Comparison of ENCODE assay signal across 10 cellular contexts in the genomic region with DNA sequence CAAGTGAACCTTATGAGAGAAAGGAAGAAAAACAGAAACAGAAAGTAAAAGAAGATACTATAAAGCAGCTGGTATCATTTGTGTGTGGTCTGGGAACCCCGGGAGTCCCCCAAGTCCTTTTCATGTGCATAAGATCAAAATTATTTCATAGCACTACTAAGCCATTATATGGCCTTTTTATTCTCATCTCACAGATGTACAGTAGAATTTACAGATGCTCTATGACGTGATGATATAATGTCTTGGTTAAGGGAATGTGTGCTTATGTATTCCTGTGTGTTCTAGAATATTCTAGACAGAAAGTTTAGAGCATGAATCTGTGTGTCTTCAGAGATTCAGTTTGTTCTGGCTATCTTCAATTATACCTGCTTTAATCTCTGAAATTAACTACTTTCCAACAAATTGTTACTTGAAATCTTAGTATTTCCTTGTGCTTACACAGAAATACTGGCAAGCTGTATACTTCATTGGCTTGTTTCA. TPM values are rescaled to one million over a fixed set of nuclear protein-coding genes. Genes with fewer than 3 reads are reported as not detected.
A peak's percentile ranks its signal among the peaks of the same experiment; 100 is the strongest.
DNase-seq lines count a peak whose midpoint lies in the region; ATAC-seq, FAIRE-seq and TF ChIP-seq lines count a peak whose summit lies in the region.
"Had no signal": no experiment of that assay in that cellular context is flagged by ENCODE, and none has a peak within 500 bp of the region (broad histone marks: within the 10 kb centered on the region; RNA-seq: fewer than 3 reads in every experiment).

No MANE protein-coding gene starts in this region.

- no peaks in the 10 kb centered on the region for H3K27me3 ChIP-seq in testis

- no peaks in the 10 kb centered on the region for H3K4me1 ChIP-seq in testis

- no peak for TF ChIP-seq POLR2A in GM12892 (IDR thresholded peaks at IDR 0.05; ENCODE audit: low read depth, low read length)
- no peak for TF ChIP-seq POLR2A in testis (IDR thresholded peaks at IDR 0.05)

- no peaks in the 10 kb centered on the region for H3K36me3 ChIP-seq in testis (ENCODE audit: low read depth, missing control alignments)

- peak; percentile 87 for FAIRE-seq in GM12892 (lab: Jason Lieb, UNC)

- ATAC-seq in GM19372 (IDR thresholded peaks at IDR 0.05; ENCODE audit: low read depth, unreplicated experiment) (peak; percentile 96), HG03135 (IDR thresholded peaks at IDR 0.05; ENCODE audit: unreplicated experiment) (peak; percentile 80)

- H3K27ac ChIP-seq in caudate nucleus (ENCODE audit: low read depth, low read length) (no peak overlapping the region), testis (no peak overlapping the region)

- 84 to 85% methylated on average over 2 of the region's 2 CpGs for WGBS in testis, 2 donors

- no peaks in the 10 kb centered on the region for H3K9me3 ChIP-seq in testis

- TF ChIP-seq CTCF in testis (IDR thresholded peaks at IDR 0.05), result no peak

- no peak overlapping the region for H3K4me3 ChIP-seq in testis

- DNase-seq in GM12892 (ENCODE audit: insufficient read length), result no peak
- peak; percentile 38 for DNase-seq in activated naive CD4-positive, alpha-beta T cell treated with anti-CD3 and anti-CD28 coated beads, Interleukin-2, amount 50 U/mL, for 16 hours
- no peak for DNase-seq in NCI-H2081 treated with DMSO at 0.1 percent for 48 hours (lab: John Stamatoyannopoulos, UW)
- no peak for DNase-seq in caudate nucleus (lab: John Stamatoyannopoulos, UW)
- DNase-seq in testis, result no peak
- DNase-seq in superior temporal gyrus (ENCODE audit: extremely low spot score), result no peak
- DNase-seq: DMS 273 treated with DMSO at 0.1 percent for 48 hours, NCI-H2107 had no signal

- intact Hi-C loops in testis (cut with DNase I; ENCODE audit: low total_unique reads), result no loop called here

RNA-seq across cellular contexts. Expression of a gene that starts 8.6 kb away (rescaled TPM):
- polyA plus RNA-seq in GM12892 (2012; ENCODE audit: missing spikeins), result 29.4 TPM
- 100 to 1,000 TPM; 134 to 151 TPM for total RNA-seq in testis
- 60.9 TPM for polyA plus RNA-seq in testis (ENCODE audit: insufficient read depth, low read depth, low replicate concordance)

RNA-seq across cellular contexts. Expression of a gene that starts 15.8 kb away (rescaled TPM):
- polyA plus RNA-seq in GM12892 (2012; ENCODE audit: missing spikeins), result 227 TPM
- total RNA-seq in testis, result 100 to 1,000 TPM; 123 to 210 TPM
- 389 TPM for polyA plus RNA-seq in testis (ENCODE audit: insufficient read depth, low read depth, low replicate concordance)

RNA-seq across cellular contexts. Expression of a gene that starts 24.2 kb away (rescaled TPM):
- 72.8 TPM for polyA plus RNA-seq in GM12892 (2012; ENCODE audit: missing spikeins)
- 100 to 1,000 TPM in 1 of 2 donors, 10 to 100 TPM in 1; 79.1 to 109 TPM for total RNA-seq in testis
- 122 TPM for polyA plus RNA-seq in testis (ENCODE audit: insufficient read depth, low read depth, low replicate concordance)

RNA-seq across cellular contexts. Expression of a gene that starts 24.4 kb away (rescaled TPM):
- polyA plus RNA-seq in GM12892 (2012; ENCODE audit: missing spikeins), result 17.4 TPM
- 10 to 100 TPM; 17.5 to 18.5 TPM for total RNA-seq in testis
- 29.6 TPM for polyA plus RNA-seq in testis (ENCODE audit: insufficient read depth, low read depth, low replicate concordance)

RNA-seq across cellular contexts. Expression of a gene that starts 27.8 kb away (rescaled TPM):
- polyA plus RNA-seq in GM12892 (2012; ENCODE audit: missing spikeins), result 0.34 TPM
- total RNA-seq in testis, result 1 to 10 TPM; 7.1 to 8.8 TPM
- 14.2 TPM for polyA plus RNA-seq in testis (ENCODE audit: insufficient read depth, low read depth, low replicate concordance)
